ENCODE assay signal across 1 cellular context in the genomic region with DNA sequence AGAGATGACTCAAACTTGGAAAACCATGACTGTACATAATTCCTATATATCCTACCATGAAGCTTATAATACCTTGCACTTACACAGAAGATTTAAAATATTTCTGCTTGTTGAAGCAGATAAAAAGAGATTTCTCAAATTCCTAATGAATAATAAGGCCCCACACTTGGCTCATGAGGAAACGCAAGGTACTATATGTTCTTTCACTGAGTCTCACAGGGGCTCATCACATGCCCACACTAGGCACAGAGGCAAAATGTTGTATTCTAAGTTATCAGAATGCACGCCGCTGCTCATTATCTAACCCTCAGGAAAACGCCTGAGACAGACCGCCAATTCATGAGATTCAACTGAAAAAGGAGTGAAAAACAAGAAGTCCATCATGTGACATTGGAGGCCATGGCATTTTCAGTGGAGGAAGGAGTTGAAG.
TF ChIP-seq lines count a peak whose summit lies in the region.

No MANE protein-coding gene starts in this region.

TF ChIP-seq in SK-N-SH treated with all-trans-retinoic acid at 6 μM for 48 hours, 23 proteins besides CTCF, POLR2A, EP300 and RAD21 (continued from another document):
- TF ChIP-seq, protein P1, sequence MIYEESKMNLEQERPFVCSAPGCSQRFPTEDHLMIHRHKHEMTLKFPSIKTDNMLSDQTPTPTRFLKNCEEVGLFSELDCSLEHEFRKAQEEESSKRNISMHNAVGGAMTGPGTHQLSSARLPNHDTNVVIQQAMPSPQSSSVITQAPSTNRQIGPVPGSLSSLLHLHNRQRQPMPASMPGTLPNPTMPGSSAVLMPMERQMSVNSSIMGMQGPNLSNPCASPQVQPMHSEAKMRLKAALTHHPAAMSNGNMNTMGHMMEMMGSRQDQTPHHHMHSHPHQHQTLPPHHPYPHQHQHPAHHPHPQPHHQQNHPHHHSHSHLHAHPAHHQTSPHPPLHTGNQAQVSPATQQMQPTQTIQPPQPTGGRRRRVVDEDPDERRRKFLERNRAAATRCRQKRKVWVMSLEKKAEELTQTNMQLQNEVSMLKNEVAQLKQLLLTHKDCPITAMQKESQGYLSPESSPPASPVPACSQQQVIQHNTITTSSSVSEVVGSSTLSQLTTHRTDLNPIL (CRISPR knock-in tag; IDR thresholded peaks at IDR 0.05; ENCODE audit: low read depth), result no peak
- TF ChIP-seq ZFP30 (CRISPR knock-in tag; IDR thresholded peaks at IDR 0.05), result no peak
- no peak for TF ChIP-seq TCF4 (CRISPR knock-in tag; IDR thresholded peaks at IDR 0.05; ENCODE audit: borderline replicate concordance)
- TF ChIP-seq ISL1 (CRISPR knock-in tag; IDR thresholded peaks at IDR 0.05), result no peak
- TF ChIP-seq ZFP3 (CRISPR knock-in tag; IDR thresholded peaks at IDR 0.05), result no peak
- TF ChIP-seq, protein P2, sequence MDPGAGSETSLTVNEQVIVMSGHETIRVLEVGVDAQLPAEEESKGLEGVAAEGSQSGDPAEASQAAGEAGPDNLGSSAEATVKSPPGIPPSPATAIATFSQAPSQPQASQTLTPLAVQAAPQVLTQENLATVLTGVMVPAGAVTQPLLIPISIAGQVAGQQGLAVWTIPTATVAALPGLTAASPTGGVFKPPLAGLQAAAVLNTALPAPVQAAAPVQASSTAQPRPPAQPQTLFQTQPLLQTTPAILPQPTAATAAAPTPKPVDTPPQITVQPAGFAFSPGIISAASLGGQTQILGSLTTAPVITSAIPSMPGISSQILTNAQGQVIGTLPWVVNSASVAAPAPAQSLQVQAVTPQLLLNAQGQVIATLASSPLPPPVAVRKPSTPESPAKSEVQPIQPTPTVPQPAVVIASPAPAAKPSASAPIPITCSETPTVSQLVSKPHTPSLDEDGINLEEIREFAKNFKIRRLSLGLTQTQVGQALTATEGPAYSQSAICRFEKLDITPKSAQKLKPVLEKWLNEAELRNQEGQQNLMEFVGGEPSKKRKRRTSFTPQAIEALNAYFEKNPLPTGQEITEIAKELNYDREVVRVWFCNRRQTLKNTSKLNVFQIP (CRISPR knock-in tag; IDR thresholded peaks at IDR 0.05; ENCODE audit: borderline replicate concordance, low read depth), result no peak
- no peak for TF ChIP-seq ARNTL (CRISPR knock-in tag; IDR thresholded peaks at IDR 0.05; ENCODE audit: borderline replicate concordance, low read depth)
- no peak for TF ChIP-seq BACH2 (CRISPR knock-in tag; IDR thresholded peaks at IDR 0.05; ENCODE audit: borderline replicate concordance)
- no peak for TF ChIP-seq SNAI2 (CRISPR knock-in tag; IDR thresholded peaks at IDR 0.05)
- TF ChIP-seq ZNF70 (CRISPR knock-in tag; IDR thresholded peaks at IDR 0.05), result no peak
- TF ChIP-seq, protein P3, sequence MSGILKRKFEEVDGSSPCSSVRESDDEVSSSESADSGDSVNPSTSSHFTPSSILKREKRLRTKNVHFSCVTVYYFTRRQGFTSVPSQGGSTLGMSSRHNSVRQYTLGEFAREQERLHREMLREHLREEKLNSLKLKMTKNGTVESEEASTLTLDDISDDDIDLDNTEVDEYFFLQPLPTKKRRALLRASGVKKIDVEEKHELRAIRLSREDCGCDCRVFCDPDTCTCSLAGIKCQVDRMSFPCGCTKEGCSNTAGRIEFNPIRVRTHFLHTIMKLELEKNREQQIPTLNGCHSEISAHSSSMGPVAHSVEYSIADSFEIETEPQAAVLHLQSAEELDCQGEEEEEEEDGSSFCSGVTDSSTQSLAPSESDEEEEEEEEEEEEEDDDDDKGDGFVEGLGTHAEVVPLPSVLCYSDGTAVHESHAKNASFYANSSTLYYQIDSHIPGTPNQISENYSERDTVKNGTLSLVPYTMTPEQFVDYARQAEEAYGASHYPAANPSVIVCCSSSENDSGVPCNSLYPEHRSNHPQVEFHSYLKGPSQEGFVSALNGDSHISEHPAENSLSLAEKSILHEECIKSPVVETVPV (CRISPR knock-in tag; IDR thresholded peaks at IDR 0.05), result no peak
- no peak for TF ChIP-seq GLIS3 (CRISPR knock-in tag; IDR thresholded peaks at IDR 0.05)
- no peak for TF ChIP-seq CSDC2 (CRISPR knock-in tag; IDR thresholded peaks at IDR 0.05)
